ENCODE assay signal across 33 cellular contexts in the genomic region with DNA sequence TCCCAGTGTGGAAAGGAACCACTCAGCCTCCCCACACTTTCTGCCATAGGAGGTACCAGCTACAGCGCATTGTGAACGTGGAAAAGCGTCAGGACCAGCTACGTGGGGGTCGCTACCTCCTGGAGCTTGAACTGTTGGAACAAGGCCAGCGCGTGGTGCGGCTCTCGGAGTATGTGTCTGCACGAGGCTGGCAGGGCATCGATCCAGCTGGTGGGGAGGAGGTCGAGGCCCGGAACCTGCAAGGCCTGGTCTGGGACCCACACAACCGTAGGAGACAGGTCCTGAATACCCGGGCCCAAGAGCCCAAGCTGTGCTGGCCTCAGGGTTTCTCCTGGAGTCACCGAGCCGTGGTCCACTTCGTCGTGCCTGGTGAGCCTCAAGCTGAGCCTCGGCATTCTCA.
"Had no signal": no experiment of that assay in that cellular context is flagged by ENCODE, and none has a peak within 500 bp of the region (broad histone marks: within the 10 kb centered on the region; RNA-seq: fewer than 3 reads in every experiment).

No MANE protein-coding gene starts in this region.

- H3K9me3 Mint-ChIP-seq: activated B cell treated with CpG ODN at 0.5 μM for 24 hours; activated CD8-positive, alpha-beta T cell treated with anti-CD3 and anti-CD28 coated beads for 36 hours; activated T-cell treated with anti-CD3 and anti-CD28 coated beads, Interleukin-2, amount 50 U/mL, for 4 hours; activated T-helper 17 cell treated with anti-CD3 and anti-CD28 coated beads, Interleukin-2, amount 50 U/mL, for 72 hours; central memory CD8-positive, alpha-beta T cell; T-helper 2 cell treated with Interferon-gamma antibody and Interleukin-4, amounts not matched to agents 5 μg/mL and 100 μg/mL, for 36 hours had no signal

- DNase-seq: activated B cell treated with CpG ODN at 0.5 μM for 24 hours; activated CD4-positive, alpha-beta T cell treated with anti-CD3 and anti-CD28 coated beads for 48 hours; activated CD4-positive, alpha-beta T cell treated with anti-CD3 and anti-CD28 coated beads, Interleukin-2, amount 50 U/mL, for 1 hour; activated CD4-positive, alpha-beta T cell treated with anti-CD3 and anti-CD28 coated beads, Interleukin-2, amount 50 U/mL, for 48 hours; activated CD8-positive, alpha-beta memory T cell treated with anti-CD3 and anti-CD28 coated beads for 24 hours; activated CD8-positive, alpha-beta T cell treated with anti-CD3 and anti-CD28 coated beads for 36 hours; activated effector memory CD4-positive, alpha-beta T cell treated with Interleukin-2 at 50 U/mL for 16 hours; activated gamma-delta T cell treated with Interleukin-2 at 50 U/mL for 16 hours; activated naive CD4-positive, alpha-beta T cell treated with anti-CD3 and anti-CD28 coated beads, Interleukin-2, amount 50 U/mL, for 16 hours; activated naive CD4-positive, alpha-beta T cell treated with Interleukin-2 at 50 U/mL for 16 hours; activated T-cell treated with anti-CD3 and anti-CD28 coated beads, Interleukin-2, amount 50 U/mL, for 4 hours; amniotic stem cell; anterior cingulate cortex; brain microvascular endothelial cell; cortex of kidney; effector CD8-positive, alpha-beta T cell; esophagus squamous epithelium; foreskin melanocyte; T-helper 1 cell; T-helper 17 cell; T1000; WERI-Rb-1 had no signal

- H3K27ac ChIP-seq: brain microvascular endothelial cell, epithelial cell of prostate, esophagus squamous epithelium, gastroesophageal sphincter, WERI-Rb-1 had no signal

- H3K27me3 Mint-ChIP-seq: activated CD8-positive, alpha-beta T cell treated with anti-CD3 and anti-CD28 coated beads for 36 hours; activated naive CD8-positive, alpha-beta T cell; activated T-helper 17 cell treated with anti-CD3 and anti-CD28 coated beads, Interleukin-2, amount 50 U/mL, for 72 hours; central memory CD8-positive, alpha-beta T cell; T-helper 17 cell had no signal

- H3K9me3 ChIP-seq: esophagus squamous epithelium, gastroesophageal sphincter had no signal

- ATAC-seq: activated CD4-positive, CD25-positive, alpha-beta regulatory T cell treated with anti-CD3 and anti-CD28 coated beads, Interleukin-2, amount 50 U/mL, for 24 hours; activated CD8-positive, alpha-beta T cell treated with anti-CD3 and anti-CD28 coated beads for 36 hours; activated T-cell treated with anti-CD3 and anti-CD28 coated beads, Interleukin-2, amount 50 U/mL, for 4 hours; activated T-helper 17 cell treated with anti-CD3 and anti-CD28 coated beads, Interleukin-2, amount 50 U/mL, for 72 hours; gastroesophageal sphincter; T-helper 17 cell had no signal

- H3K36me3 ChIP-seq: brain microvascular endothelial cell, gastroesophageal sphincter had no signal

- H3K4me3 Mint-ChIP-seq: activated B cell treated with CpG ODN at 0.5 μM for 24 hours; activated CD8-positive, alpha-beta T cell treated with anti-CD3 and anti-CD28 coated beads for 36 hours; activated naive CD8-positive, alpha-beta T cell; activated T-cell treated with anti-CD3 and anti-CD28 coated beads, Interleukin-2, amount 50 U/mL, for 4 hours; activated T-helper 17 cell treated with anti-CD3 and anti-CD28 coated beads, Interleukin-2, amount 50 U/mL, for 72 hours; central memory CD8-positive, alpha-beta T cell; T-helper 17 cell; T-helper 2 cell treated with Interferon-gamma antibody and Interleukin-4, amounts not matched to agents 5 μg/mL and 100 μg/mL, for 36 hours had no signal

- FAIRE-seq: astrocyte, colon, endometrium, endothelial cell of umbilical vein had no signal

- H3K4me3 ChIP-seq: esophagus squamous epithelium, gastroesophageal sphincter had no signal

- H3K36me3 Mint-ChIP-seq: activated naive CD8-positive, alpha-beta T cell had no signal

- H3K27ac Mint-ChIP-seq: activated B cell treated with CpG ODN at 0.5 μM for 24 hours; activated CD8-positive, alpha-beta T cell treated with anti-CD3 and anti-CD28 coated beads for 36 hours; activated naive CD8-positive, alpha-beta T cell; activated T-helper 17 cell treated with anti-CD3 and anti-CD28 coated beads, Interleukin-2, amount 50 U/mL, for 72 hours; T-helper 2 cell treated with Interferon-gamma antibody and Interleukin-4, amounts not matched to agents 5 μg/mL and 100 μg/mL, for 36 hours had no signal
